Comparison of ENCODE assay signal across 18 cellular contexts in genomic region chr2:38171208-38171858, GRCh38.
"Had no signal": no experiment of that assay in that cellular context is flagged by ENCODE, and none has a peak within 500 bp of the region (broad histone marks: within the 10 kb centered on the region; RNA-seq: fewer than 3 reads in every experiment).

No MANE protein-coding gene starts in this region.

- H3K27ac ChIP-seq: neural progenitor cell, ovary, tibial artery had no signal

- H3K4me3 Mint-ChIP-seq: activated CD8-positive, alpha-beta T cell treated with anti-CD3 and anti-CD28 coated beads for 36 hours; activated naive CD8-positive, alpha-beta T cell; activated T-cell treated with anti-CD3 and anti-CD28 coated beads, Interleukin-2, amount 50 U/mL, for 4 hours; brain; immature natural killer cell; neural progenitor cell; T-helper 17 cell had no signal

- DNase-seq: activated CD4-positive, alpha-beta T cell treated with anti-CD3 and anti-CD28 coated beads for 48 hours; activated CD8-positive, alpha-beta T cell treated with anti-CD3 and anti-CD28 coated beads for 36 hours; activated gamma-delta T cell; activated T-cell treated with anti-CD3 and anti-CD28 coated beads, Interleukin-2, amount 50 U/mL, for 4 hours; amniotic stem cell; effector CD8-positive, alpha-beta T cell; gastrocnemius medialis; heart left ventricle; immature natural killer cell; ovary; stimulated activated CD4-positive, alpha-beta T cell treated with anti-CD3 and anti-CD28 coated beads, Interleukin-15, amount 100 ng/mL, for 24 hours; stimulated activated CD4-positive, alpha-beta T cell treated with anti-CD3 and anti-CD28 coated beads, Interleukin-4, amount 100 ng/mL, for 1 hour; stimulated activated naive CD4-positive, alpha-beta T cell; T-helper 17 cell; tibial artery had no signal

- H3K36me3 ChIP-seq: gastrocnemius medialis, heart left ventricle, neural progenitor cell, ovary, tibial artery had no signal

- H3K4me1 Mint-ChIP-seq: brain, immature natural killer cell had no signal

- H3K27me3 ChIP-seq: gastrocnemius medialis, heart left ventricle, neural progenitor cell, ovary, tibial artery had no signal

- H3K27ac Mint-ChIP-seq: activated CD8-positive, alpha-beta T cell treated with anti-CD3 and anti-CD28 coated beads for 36 hours; activated naive CD8-positive, alpha-beta T cell; immature natural killer cell; neural progenitor cell; T-helper 17 cell had no signal

- H3K9me3 ChIP-seq: gastrocnemius medialis, ovary, tibial artery had no signal

- H3K9me3 Mint-ChIP-seq: activated CD8-positive, alpha-beta T cell treated with anti-CD3 and anti-CD28 coated beads for 36 hours; activated T-cell treated with anti-CD3 and anti-CD28 coated beads, Interleukin-2, amount 50 U/mL, for 4 hours; brain; immature natural killer cell had no signal

- H3K4me1 ChIP-seq: gastrocnemius medialis had no signal

- H3K27me3 Mint-ChIP-seq: brain had no signal

- H3K4me3 ChIP-seq: gastrocnemius medialis, heart left ventricle, neural progenitor cell, ovary, tibial artery had no signal

- H3K9ac ChIP-seq: neural progenitor cell had no signal

- H3K36me3 Mint-ChIP-seq: activated naive CD8-positive, alpha-beta T cell; brain; immature natural killer cell; neural progenitor cell had no signal

- ATAC-seq: activated CD8-positive, alpha-beta T cell treated with anti-CD3 and anti-CD28 coated beads for 36 hours; activated T-cell treated with anti-CD3 and anti-CD28 coated beads, Interleukin-2, amount 50 U/mL, for 4 hours; T-helper 17 cell had no signal
